Comparison of ENCODE assay signal across 2 cellular contexts in the genomic region with DNA sequence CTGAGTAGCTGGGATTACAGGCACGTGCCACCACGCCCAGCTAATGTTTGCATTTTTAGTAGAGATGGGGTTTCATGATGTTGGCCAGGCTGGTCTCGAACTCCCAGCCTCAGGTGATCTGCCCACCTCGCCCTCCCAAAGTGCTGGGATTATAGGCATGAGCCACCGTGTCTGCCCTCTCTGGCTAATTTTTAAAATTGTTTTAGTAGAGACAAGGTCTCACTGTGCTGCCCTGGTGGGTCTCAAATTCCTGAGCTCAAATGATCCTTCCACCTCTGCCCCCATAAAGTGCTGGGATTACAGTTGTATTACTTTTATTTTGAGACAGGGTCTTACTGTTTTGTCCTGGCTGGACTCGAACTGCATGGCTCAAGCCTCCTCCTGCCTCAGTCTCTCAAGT.
A peak's percentile ranks its signal among the peaks of the same experiment; 100 is the strongest.
TF ChIP-seq lines count a peak whose summit lies in the region.

No MANE protein-coding gene starts in this region.

TF ChIP-seq in HEK293, 187 proteins besides CTCF, POLR2A, EP300 and RAD21:
- 0 out of 2 replicates have a peak, but pooled peaks have one; percentile 21 for TF ChIP-seq ZNF121 (tag by site-specific recombination; IDR thresholded peaks at IDR 0.05)

TF ChIP-seq in K562, 482 proteins besides CTCF, POLR2A, EP300 and RAD21:
- TF ChIP-seq SMAD1 (IDR thresholded peaks at IDR 0.05; ENCODE audit: low read depth, low read length, partially characterized antibody) (peak; percentile 13), SIRT6 (IDR thresholded peaks at IDR 0.05; ENCODE audit: low read depth, low read length) (peak; percentile 52)
- TF ChIP-seq, protein P1, sequence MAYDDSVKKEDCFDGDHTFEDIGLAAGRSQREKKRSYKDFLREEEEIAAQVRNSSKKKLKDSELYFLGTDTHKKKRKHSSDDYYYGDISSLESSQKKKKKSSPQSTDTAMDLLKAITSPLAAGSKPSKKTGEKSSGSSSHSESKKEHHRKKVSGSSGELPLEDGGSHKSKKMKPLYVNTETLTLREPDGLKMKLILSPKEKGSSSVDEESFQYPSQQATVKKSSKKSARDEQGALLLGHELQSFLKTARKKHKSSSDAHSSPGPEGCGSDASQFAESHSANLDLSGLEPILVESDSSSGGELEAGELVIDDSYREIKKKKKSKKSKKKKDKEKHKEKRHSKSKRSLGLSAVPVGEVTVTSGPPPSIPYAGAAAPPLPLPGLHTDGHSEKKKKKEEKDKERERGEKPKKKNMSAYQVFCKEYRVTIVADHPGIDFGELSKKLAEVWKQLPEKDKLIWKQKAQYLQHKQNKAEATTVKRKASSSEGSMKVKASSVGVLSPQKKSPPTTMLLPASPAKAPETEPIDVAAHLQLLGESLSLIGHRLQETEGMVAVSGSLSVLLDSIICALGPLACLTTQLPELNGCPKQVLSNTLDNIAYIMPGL (CRISPR knock-in tag; IDR thresholded peaks at IDR 0.05): 0 out of 2 replicates have a peak, but pooled peaks have one; percentile 44
- TF ChIP-seq, protein P2, sequence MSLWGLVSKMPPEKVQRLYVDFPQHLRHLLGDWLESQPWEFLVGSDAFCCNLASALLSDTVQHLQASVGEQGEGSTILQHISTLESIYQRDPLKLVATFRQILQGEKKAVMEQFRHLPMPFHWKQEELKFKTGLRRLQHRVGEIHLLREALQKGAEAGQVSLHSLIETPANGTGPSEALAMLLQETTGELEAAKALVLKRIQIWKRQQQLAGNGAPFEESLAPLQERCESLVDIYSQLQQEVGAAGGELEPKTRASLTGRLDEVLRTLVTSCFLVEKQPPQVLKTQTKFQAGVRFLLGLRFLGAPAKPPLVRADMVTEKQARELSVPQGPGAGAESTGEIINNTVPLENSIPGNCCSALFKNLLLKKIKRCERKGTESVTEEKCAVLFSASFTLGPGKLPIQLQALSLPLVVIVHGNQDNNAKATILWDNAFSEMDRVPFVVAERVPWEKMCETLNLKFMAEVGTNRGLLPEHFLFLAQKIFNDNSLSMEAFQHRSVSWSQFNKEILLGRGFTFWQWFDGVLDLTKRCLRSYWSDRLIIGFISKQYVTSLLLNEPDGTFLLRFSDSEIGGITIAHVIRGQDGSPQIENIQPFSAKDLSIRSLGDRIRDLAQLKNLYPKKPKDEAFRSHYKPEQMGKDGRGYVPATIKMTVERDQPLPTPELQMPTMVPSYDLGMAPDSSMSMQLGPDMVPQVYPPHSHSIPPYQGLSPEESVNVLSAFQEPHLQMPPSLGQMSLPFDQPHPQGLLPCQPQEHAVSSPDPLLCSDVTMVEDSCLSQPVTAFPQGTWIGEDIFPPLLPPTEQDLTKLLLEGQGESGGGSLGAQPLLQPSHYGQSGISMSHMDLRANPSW (CRISPR knock-in tag; IDR thresholded peaks at IDR 0.05): peak; percentile 89; the same call in 1 of the 2 replicates
- TF ChIP-seq, protein P3, sequence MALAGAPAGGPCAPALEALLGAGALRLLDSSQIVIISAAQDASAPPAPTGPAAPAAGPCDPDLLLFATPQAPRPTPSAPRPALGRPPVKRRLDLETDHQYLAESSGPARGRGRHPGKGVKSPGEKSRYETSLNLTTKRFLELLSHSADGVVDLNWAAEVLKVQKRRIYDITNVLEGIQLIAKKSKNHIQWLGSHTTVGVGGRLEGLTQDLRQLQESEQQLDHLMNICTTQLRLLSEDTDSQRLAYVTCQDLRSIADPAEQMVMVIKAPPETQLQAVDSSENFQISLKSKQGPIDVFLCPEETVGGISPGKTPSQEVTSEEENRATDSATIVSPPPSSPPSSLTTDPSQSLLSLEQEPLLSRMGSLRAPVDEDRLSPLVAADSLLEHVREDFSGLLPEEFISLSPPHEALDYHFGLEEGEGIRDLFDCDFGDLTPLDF (CRISPR knock-in tag; IDR thresholded peaks at IDR 0.05): 0 out of 2 replicates have a peak, but pooled peaks have one; percentile 20
